9 cellular contexts compared by ENCODE assay signal in genomic region chr11:123561046-123561781, GRCh38.
A peak's percentile ranks its signal among the peaks of the same experiment; 100 is the strongest.
DNase-seq lines count a peak whose midpoint lies in the region; ATAC-seq and TF ChIP-seq lines count a peak whose summit lies in the region.
"Had no signal": no experiment of that assay in that cellular context is flagged by ENCODE, and none has a peak within 500 bp of the region (broad histone marks: within the 10 kb centered on the region; RNA-seq: fewer than 3 reads in every experiment).

No MANE protein-coding gene starts in this region.

- intact Hi-C loops in Caco-2 (cut with micrococcal nuclease; ENCODE audit: unreplicated experiment), result no loop called here
- intact Hi-C loops in mucosa of descending colon (cut with DNase I, micrococcal nuclease), result no loop called here

- CTCF ChIA-PET in Caco-2 (lab: Charles Lee), result interaction anchor here (0.7 to 1.5 kb wide), 11 partner anchors 11 to 154 kb away, joined by 3 to 10 read pairs (median 4); no protein-coding TSS in a partner anchor

- peak; percentile 66 to 70 for DNase-seq in Caco-2
- peak; percentile 34 for DNase-seq in NCI-H1105 treated with DMSO at 0.1 percent for 48 hours (lab: John Stamatoyannopoulos, UW)
- peak; percentile 50 for DNase-seq in choroid plexus epithelial cell (ENCODE audit: low read depth)
- no peak for DNase-seq in mucosa of descending colon
- DNase-seq in activated effector memory CD4-positive, alpha-beta T cell treated with anti-CD3 and anti-CD28 coated beads, Interleukin-2, amount 50 U/mL, for 16 hours, result no peak
- DNase-seq in kidney glomerular epithelial cell (lab: John Stamatoyannopoulos, UW), result no peak
- DNase-seq in stimulated activated naive CD8-positive, alpha-beta T cell treated with anti-CD3 and anti-CD28 coated beads, Interleukin-15, amount 100 ng/mL, for 72 hours, result no peak

- H3K4me3 Mint-ChIP-seq in Caco-2 (ENCODE audit: unreplicated experiment), result no peak overlapping the region
- peak overlapping the region in 1 of 2 donors; percentile 74 for H3K4me3 Mint-ChIP-seq in stimulated activated naive CD8-positive, alpha-beta T cell treated with anti-CD3 and anti-CD28 coated beads, Interleukin-15, amount 100 ng/mL, for 72 hours

- H3K4me1 ChIP-seq in Caco-2 (no peaks in the 10 kb centered on the region), mucosa of descending colon (ENCODE audit: low read depth) (peaks cover 5% of the 10 kb centered on the region)

- no TSS peak for BruUV-seq in Caco-2 (replicated peaks; lab: Mats Ljungman, UMichigan)

- no peaks in the 10 kb centered on the region for H3K36me3 Mint-ChIP-seq in Caco-2 (ENCODE audit: insufficient read depth, unreplicated experiment)

- ATAC-seq in mucosa of descending colon (peak; percentile 48), HG03432 (IDR thresholded peaks at IDR 0.05; ENCODE audit: unreplicated experiment) (no peak)
- no peak for ATAC-seq in stimulated activated naive CD8-positive, alpha-beta T cell treated with anti-CD3 and anti-CD28 coated beads, Interleukin-15, amount 100 ng/mL, for 72 hours

- peaks cover 28% of the 10 kb centered on the region for H3K27me3 Mint-ChIP-seq in Caco-2 (ENCODE audit: insufficient read depth, unreplicated experiment)
- peaks cover 35% of the 10 kb centered on the region for H3K27me3 Mint-ChIP-seq in stimulated activated naive CD8-positive, alpha-beta T cell treated with anti-CD3 and anti-CD28 coated beads, Interleukin-15, amount 100 ng/mL, for 72 hours

- H3K27ac Mint-ChIP-seq in Caco-2 (ENCODE audit: unreplicated experiment), result no peak overlapping the region
- peak overlapping the region in 1 of 2 donors; percentile 43 for H3K27ac Mint-ChIP-seq in stimulated activated naive CD8-positive, alpha-beta T cell treated with anti-CD3 and anti-CD28 coated beads, Interleukin-15, amount 100 ng/mL, for 72 hours

- no peaks in the 10 kb centered on the region for H3K36me3 ChIP-seq in Caco-2 (ENCODE audit: control insufficient read depth, insufficient read depth, low read length)
- H3K36me3 ChIP-seq in mucosa of descending colon (ENCODE audit: low read depth), result no peaks in the 10 kb centered on the region
- H3K36me3 ChIP-seq: neutrophil had no signal

- no peaks in the 10 kb centered on the region for H3K9me3 ChIP-seq in Caco-2
- no peaks in the 10 kb centered on the region for H3K9me3 ChIP-seq in mucosa of descending colon
- H3K9me3 ChIP-seq: neutrophil had no signal

- H3K27me3 ChIP-seq in Caco-2 (replicated peaks; ENCODE audit: control insufficient read depth, insufficient read depth, low read length), result peaks cover 3% of the 10 kb centered on the region; the same call in 1 of the 2 replicates
- H3K27me3 ChIP-seq: neutrophil had no signal

- no peaks in the 10 kb centered on the region for H3K9me3 Mint-ChIP-seq in Caco-2 (ENCODE audit: unreplicated experiment)
- H3K9me3 Mint-ChIP-seq in stimulated activated naive CD8-positive, alpha-beta T cell treated with anti-CD3 and anti-CD28 coated beads, Interleukin-15, amount 100 ng/mL, for 72 hours, result no peaks in the 10 kb centered on the region

- POLR2A ChIA-PET in Caco-2 (lab: Charles Lee), result no interaction called here

- H3K4me3 ChIP-seq in Caco-2 (ENCODE audit: low read depth, low read length) (no peak overlapping the region), choroid plexus epithelial cell (ENCODE audit: low read depth, low read length) (no peak overlapping the region), mucosa of descending colon (no peak overlapping the region)

- H3K4me1 Mint-ChIP-seq in Caco-2 (ENCODE audit: low read depth, unreplicated experiment), result no peaks in the 10 kb centered on the region
- peaks cover 19% of the 10 kb centered on the region for H3K4me1 Mint-ChIP-seq in stimulated activated naive CD8-positive, alpha-beta T cell treated with anti-CD3 and anti-CD28 coated beads, Interleukin-15, amount 100 ng/mL, for 72 hours

- peak; percentile 31 to 80 for TF ChIP-seq CTCF in Caco-2 (IDR thresholded peaks at IDR 0.05; ENCODE audit: insufficient read depth in 1 of 2, low read depth in 1 of 2, low read length in 1 of 2, severe bottlenecking in 1 of 2, unreplicated experiment in 1 of 2)
- peak; percentile 45 for TF ChIP-seq CTCF in choroid plexus epithelial cell (conservative IDR thresholded peaks at IDR 0.05; ENCODE audit: low read depth, low read length)
- TF ChIP-seq CTCF in mucosa of descending colon (IDR thresholded peaks at IDR 0.05), result no peak

Comparison
In these comparisons a context has a peak if more than half of its experiments do, and no peak if none do; other contexts are left out.
1. DNase-seq: peak in Caco-2 (2 of 2), NCI-H1105 treated with DMSO at 0.1 percent for 48 hours (single experiment) and choroid plexus epithelial cell (single experiment); none in mucosa of descending colon (0 of 3), activated effector memory CD4-positive, alpha-beta T cell treated with anti-CD3 and anti-CD28 coated beads, Interleukin-2, amount 50 U/mL, for 16 hours (single experiment), kidney glomerular epithelial cell (single experiment) and stimulated activated naive CD8-positive, alpha-beta T cell treated with anti-CD3 and anti-CD28 coated beads, Interleukin-15, amount 100 ng/mL, for 72 hours (0 of 2).